In genomic region chr3:46321461-46322104, GRCh38 we compare ENCODE assay signal across 24 cellular contexts. TPM values are rescaled to one million over a fixed set of nuclear protein-coding genes. Genes with fewer than 3 reads are reported as not detected.
DNase-seq lines count a peak whose midpoint lies in the region; ATAC-seq, FAIRE-seq and TF ChIP-seq lines count a peak whose summit lies in the region.
"Had no signal": no experiment of that assay in that cellular context is flagged by ENCODE, and none has a peak within 500 bp of the region (broad histone marks: within the 10 kb centered on the region; RNA-seq: fewer than 3 reads in every experiment).

No MANE protein-coding gene starts in this region.

- no peak for TF ChIP-seq RAD21 in GM12878 (IDR thresholded peaks at IDR 0.05; ENCODE audit: insufficient read depth, low read depth, low read length)

- H3K4me3 Mint-ChIP-seq in CD14-positive monocyte: peak overlapping the region in 1 of 2 donors; percentile 59
- H3K4me3 Mint-ChIP-seq: activated naive CD8-positive, alpha-beta T cell treated with anti-CD3 and anti-CD28 coated beads, Interleukin-2, amount 10 ng/mL, durations not matched to agents 7 days and 5 days; activated T-cell treated with anti-CD3 and anti-CD28 coated beads, Interleukin-2, amount 50 U/mL, for 4 hours; neural progenitor cell had no signal

- RAD21 ChIA-PET in GM12878 (lab: Charles Lee; ENCODE audit: unreplicated experiment): interaction anchor here (0.8 to 4.2 kb wide), 8 partner anchors 17 to 113 kb away, joined by 3 to 27 read pairs (median 4); partner anchors contain the start of genes CCR1 and CCR5

- intact Hi-C loops in CD14-positive monocyte (cut with micrococcal nuclease) (loop anchor here in 1 of 2 donors (5.0 kb wide), 1 partner anchor 36 kb away; no protein-coding TSS in a partner anchor), GM12878 (cut with micrococcal nuclease; ENCODE audit: unreplicated experiment) (no loop called here), stomach (cut with DNase I; ENCODE audit: low total_unique reads) (no loop called here)

- peaks cover 0 to 8% (median 2%) of the 10 kb centered on the region in 7 donors for H3K9me3 Mint-ChIP-seq in CD14-positive monocyte

- H3K36me3 ChIP-seq in GM12878 (ENCODE audit: control insufficient read depth in 2 of 2, insufficient read depth in 2 of 2, low read length in 1 of 2) (no peaks in the 10 kb centered on the region), stomach (no peaks in the 10 kb centered on the region)
- H3K36me3 ChIP-seq: esophagus squamous epithelium, heart right ventricle, neural progenitor cell had no signal

- H3K9ac ChIP-seq in GM12878 (ENCODE audit: control insufficient read depth, insufficient read depth, low read length): no peak overlapping the region
- H3K9ac ChIP-seq: neural progenitor cell, SK-N-SH had no signal

- H3K27ac Mint-ChIP-seq in CD14-positive monocyte: peak overlapping the region; percentile 85 to 94 (median 90)
- H3K27ac Mint-ChIP-seq: activated naive CD8-positive, alpha-beta T cell treated with anti-CD3 and anti-CD28 coated beads, Interleukin-2, amount 10 ng/mL, durations not matched to agents 7 days and 5 days; neural progenitor cell had no signal

- POLR2A ChIA-PET in GM12878 (lab: Charles Lee): interaction anchor here (0.8 to 1.4 kb wide), 2 partner anchors 14 to 48 kb away, joined by 4 to 5 read pairs; no protein-coding TSS in a partner anchor

- BruUV-seq in GM12878 (replicated peaks; lab: Mats Ljungman, UMichigan): no TSS peak

- no peaks in the 10 kb centered on the region for H4K20me1 ChIP-seq in GM12878 (ENCODE audit: control insufficient read depth, insufficient read depth)

- H3K4me1 ChIP-seq in GM12878 (ENCODE audit: control insufficient read depth, insufficient read depth, low read length) (peaks cover 17% of the 10 kb centered on the region), foreskin keratinocyte (no peaks in the 10 kb centered on the region), stomach (no peaks in the 10 kb centered on the region)
- H3K4me1 ChIP-seq: esophagus squamous epithelium, neural progenitor cell had no signal

- H3K36me3 Mint-ChIP-seq in CD14-positive monocyte: no peaks in the 10 kb centered on the region
- H3K36me3 Mint-ChIP-seq: neural progenitor cell had no signal

- SMC1A ChIA-PET in GM12878 (lab: Charles Lee; ENCODE audit: uncharacterized antibody, unreplicated experiment): interaction anchor here (0.8 to 4.1 kb wide), 20 partner anchors 9 to 232 kb away, joined by 3 to 41 read pairs (median 4); partner anchors contain the start of genes CCR1 and CCR5

- H3K4me1 Mint-ChIP-seq in CD14-positive monocyte: peaks cover 80% of the 10 kb centered on the region
- H3K4me1 Mint-ChIP-seq: neural progenitor cell had no signal

- DNase-seq in CD14-positive monocyte (ENCODE audit: low spot score) (no peak), MV-4-11 (lab: John Stamatoyannopoulos, UW) (peak; percentile 95), GM12878 (ENCODE audit: low read depth, low spot score) (no peak), AG08395 (ENCODE audit: low spot score) (no peak), foreskin keratinocyte (no peak), amygdala (lab: John Stamatoyannopoulos, UW) (no peak), stomach (no peak)
- DNase-seq: ACHN; activated CD4-positive, alpha-beta T cell treated with anti-CD3 and anti-CD28 coated beads, Interleukin-2, amount 50 U/mL, for 4 hours; activated naive CD8-positive, alpha-beta T cell treated with anti-CD3 and anti-CD28 coated beads, Interleukin-2, amount 10 ng/mL, durations not matched to agents 7 days and 5 days; activated T-cell treated with anti-CD3 and anti-CD28 coated beads, Interleukin-2, amount 50 U/mL, for 4 hours; esophagus squamous epithelium; heart right ventricle; mesendoderm; NCI-H1694; NCI-H446; retina; SK-N-SH had no signal

- H3K79me2 ChIP-seq in GM12878 (ENCODE audit: control insufficient read depth, insufficient read depth, low read length): no peaks in the 10 kb centered on the region

- CTCF ChIA-PET in GM12878 (lab: Yijun Ruan, JAX): interaction anchor here (1.1 to 3.8 kb wide), 8 partner anchors 13 to 160 kb away, joined by 3 to 18 read pairs (median 4); partner anchors contain the start of genes CCR1 and CCR5

- TF ChIP-seq EP300 in GM12878 (IDR thresholded peaks at IDR 0.05; ENCODE audit: borderline replicate concordance in 1 of 2, control insufficient read depth in 1 of 2, low read depth in 2 of 2, low read length in 2 of 2) (peak in 1 of 2 experiments; percentile 69; a peak in 2 of 4 replicates), stomach (IDR thresholded peaks at IDR 0.05) (no peak)

- H3K27ac ChIP-seq in GM12878 (ENCODE audit: control insufficient read depth, insufficient read depth): peak overlapping the region; percentile 59
- no peak overlapping the region for H3K27ac ChIP-seq in foreskin keratinocyte
- no peak overlapping the region for H3K27ac ChIP-seq in stomach
- H3K27ac ChIP-seq: esophagus squamous epithelium, neural progenitor cell had no signal

- no peak overlapping the region; the same call in 1 of the 2 replicates for H2AFZ ChIP-seq in GM12878 (ENCODE audit: control insufficient read depth, low read depth, low read length)
- H2AFZ ChIP-seq: neural progenitor cell had no signal

- TF ChIP-seq POLR2A in GM12878 (IDR thresholded peaks at IDR 0.05; ENCODE audit: low read depth, low read length) (no peak), stomach (IDR thresholded peaks at IDR 0.05) (no peak)

- FAIRE-seq in GM12878 (lab: Jason Lieb, UNC): peak; percentile 78
- FAIRE-seq: bronchial epithelial cell, islet of Langerhans, TTC549 had no signal

- H3K9me3 ChIP-seq in GM12878 (replicated peaks; ENCODE audit: control insufficient read depth, insufficient read depth, low read length) (peaks cover 10% of the 10 kb centered on the region), stomach (peaks cover 0 to 7% (median 2%) of the 10 kb centered on the region in 4 donors)
- H3K9me3 ChIP-seq: esophagus squamous epithelium, SK-N-SH had no signal

- peak overlapping the region; percentile 64; the same call in 1 of the 2 replicates for H3K4me3 ChIP-seq in GM12878
- H3K4me3 ChIP-seq in stomach: no peak overlapping the region
- H3K4me3 ChIP-seq: esophagus squamous epithelium, heart right ventricle, neural progenitor cell had no signal

- H3K27me3 Mint-ChIP-seq in CD14-positive monocyte (ENCODE audit: low read depth in 3 of 3): peaks cover 0 to 3% (median 0%) of the 10 kb centered on the region in 3 donors

- H3K27me3 ChIP-seq in GM12878 (replicated peaks in 1 of 2; ENCODE audit: control insufficient read depth in 2 of 2, insufficient read depth in 2 of 2, low read length in 1 of 2) (no peaks in the 10 kb centered on the region), foreskin keratinocyte (peaks cover 45% of the 10 kb centered on the region), stomach (no peaks in the 10 kb centered on the region)
- H3K27me3 ChIP-seq: neural progenitor cell had no signal

- peak; percentile 48 for ATAC-seq in GM19452 (IDR thresholded peaks at IDR 0.05; ENCODE audit: unreplicated experiment)
- ATAC-seq in GM12878: peak; percentile 85
- no peak for ATAC-seq in foreskin keratinocyte
- ATAC-seq: activated T-cell treated with anti-CD3 and anti-CD28 coated beads, Interleukin-2, amount 50 U/mL, for 4 hours; heart right ventricle had no signal

- TF ChIP-seq CTCF in CD14-positive monocyte (IDR thresholded peaks at IDR 0.05) (no peak), GM12878 (IDR thresholded peaks at IDR 0.05 in 2 of 3, conservative IDR thresholded peaks at IDR 0.05 in 1 of 3; ENCODE audit: control insufficient read depth in 2 of 3, extremely low read depth in 1 of 3, insufficient read depth in 1 of 3, low read depth in 3 of 3, low read length in 3 of 3) (no peak), foreskin keratinocyte (conservative IDR thresholded peaks at IDR 0.05) (no peak), stomach (IDR thresholded peaks at IDR 0.05) (no peak)

- WGBS in GM12878 (ENCODE audit: insufficient coverage, insufficient replicate concordance, low lambda C conversion rate, missing lambda C conversion rate): 0% methylated on average over 1 of the region's 1 CpG
- 71 to 78% (median 72%) methylated on average over 1 of the region's 1 CpG for WGBS in stomach, 5 donors

- H3K4me2 ChIP-seq in GM12878 (ENCODE audit: control insufficient read depth, insufficient read depth): peak overlapping the region; percentile 48
- H3K4me2 ChIP-seq: neural progenitor cell, SK-N-SH had no signal

- in situ Hi-C loops in GM12878 (cut with MboI): no loop called here

RNA-seq across cellular contexts. Expression of gene CCR2, which starts 32.3 kb away (rescaled TPM):
- polyA plus RNA-seq in CD14-positive monocyte: 100 to 1,000 TPM; 145 to 181 TPM
- not detected in 2 replicates for total RNA-seq in GM12878 (2013; cell fraction: nucleolus; rRNA removed)
- 3.6 and 4.4 TPM in 2 replicates for total RNA-seq in GM12878 (2014; rRNA removed)
- total RNA-seq in GM12878 (2014; rRNA removed; fragmentation: Illumina TruSeq; extraction: Trizol): 4.3 and 4.4 TPM in 2 replicates
- total RNA-seq in GM12878 (2021): 2.5 and 3.5 TPM in 2 replicates
- polyA plus RNA-seq in GM12878 (2011; ENCODE audit: low read depth): 0.18 TPM
- polyA plus RNA-seq in GM12878 (2011; rRNA removed): not detected in 2 replicates
- not detected in 2 replicates for polyA plus RNA-seq in GM12878 (2011; cell fraction: cytosol; rRNA removed)
- polyA plus RNA-seq in GM12878 (2011; cell fraction: nucleus; rRNA removed): not detected in 2 replicates
- polyA plus RNA-seq in GM12878 (2012): 0.32 and 0.80 TPM in 2 replicates
- 3.6 and 4.1 TPM in 2 replicates for polyA plus RNA-seq in GM12878 (2014; fragmentation: Illumina TruSeq; extraction: Trizol)
- polyA plus RNA-seq in GM12878 (2014; fragmentation: Nextera tagmentation; extraction: Ambion mirVana): 1 to 10 TPM; 2.5 to 4.7 TPM
- polyA plus RNA-seq in GM12878 (2014; rRNA removed): 2.1 and 2.7 TPM in 2 replicates
- 1 to 10 TPM; 1.9 to 2.7 TPM for polyA plus RNA-seq in GM12878 (2016; fragmentation: Nextera tagmentation; extraction: Ambion mirVana)
- not detected in 2 replicates for polyA minus RNA-seq in GM12878 (2011; rRNA and poly(A)+ RNA removed)
- not detected in 2 replicates for polyA minus RNA-seq in GM12878 (2011; cell fraction: cytosol; rRNA and poly(A)+ RNA removed)
- polyA minus RNA-seq in GM12878 (2011; cell fraction: nucleus; rRNA and poly(A)+ RNA removed): not detected in 2 replicates
- not detected in 2 replicates for total RNA-seq in foreskin keratinocyte
- not detected in 2 replicates for polyA plus RNA-seq in foreskin keratinocyte
- 1 to 10 TPM in 1 of 5 donors, under 1 TPM in 1, not detected in 3; 0.37 to 2.5 TPM for total RNA-seq in stomach
- under 1 TPM; 0.45 to 0.81 (median 0.61) TPM for polyA plus RNA-seq in stomach
- total RNA-seq: bronchial epithelial cell, LHCN-M2 had no signal
- polyA plus RNA-seq: SK-N-SH had no signal

RNA-seq across cellular contexts. Expression of gene CCR5, which starts 49.2 kb away (rescaled TPM):
- polyA plus RNA-seq in CD14-positive monocyte (1 to 10 TPM; 3.1 to 3.6 TPM), GM12878 (2011; rRNA removed) (not detected in 2 replicates), GM12878 (2014; fragmentation: Illumina TruSeq; extraction: Trizol) (1.6 TPM in 2 replicates), GM12878 (2014; fragmentation: Nextera tagmentation; extraction: Ambion mirVana) (under 1 TPM; 0.21 to 0.51 TPM), GM12878 (2014; rRNA removed) (0.94 and 1.2 TPM in 2 replicates), GM12878 (2016; fragmentation: Nextera tagmentation; extraction: Ambion mirVana) (under 1 TPM; 0.49 to 0.82 TPM), foreskin keratinocyte (not detected in 2 replicates), stomach (1 to 10 TPM in 1 of 3 donors, under 1 TPM in 2; 0.44 to 2.0 (median 0.68) TPM)
- not detected in 2 replicates for total RNA-seq in GM12878 (2013; cell fraction: nucleolus; rRNA removed)
- total RNA-seq in GM12878 (2014; rRNA removed) (0.17 and 0.27 TPM in 2 replicates), GM12878 (2014; rRNA removed; fragmentation: Illumina TruSeq; extraction: Trizol) (0.92 and 1.2 TPM in 2 replicates), GM12878 (2021) (1.2 TPM in 2 replicates), foreskin keratinocyte (not detected in 2 replicates), stomach (1 to 10 TPM in 1 of 5 donors, under 1 TPM in 1, not detected in 3; 0.18 to 9.4 TPM)
- 0.17 TPM for polyA plus RNA-seq in GM12878 (2011; ENCODE audit: low read depth)
- polyA plus RNA-seq in GM12878 (2011; cell fraction: cytosol; rRNA removed): not detected in 2 replicates
- polyA plus RNA-seq in GM12878 (2011; cell fraction: nucleus; rRNA removed): not detected in 2 replicates
- 0.21 and 0.24 TPM in 2 replicates for polyA plus RNA-seq in GM12878 (2012)
- polyA minus RNA-seq in GM12878 (2011; rRNA and poly(A)+ RNA removed): not detected in 2 replicates
- not detected in 2 replicates for polyA minus RNA-seq in GM12878 (2011; cell fraction: cytosol; rRNA and poly(A)+ RNA removed)
- polyA minus RNA-seq in GM12878 (2011; cell fraction: nucleus; rRNA and poly(A)+ RNA removed): not detected in 2 replicates
- total RNA-seq: bronchial epithelial cell, LHCN-M2 had no signal
- polyA plus RNA-seq: SK-N-SH had no signal

Comparison
In these comparisons a context has a peak if more than half of its experiments do, and no peak if none do; other contexts are left out.
1. RNA of gene CCR2, which starts 32.3 kb away (polyA plus RNA-seq): 145 to 181 TPM in CD14-positive monocyte; 0.18 to 4.7 TPM in GM12878, 0.45 to 0.81 TPM in stomach and not detected in foreskin keratinocyte; every median in the first group is over 10 times any median in the second.